In genomic region chr4:26791346-26791745, GRCh38 we compare ENCODE assay signal across 9 cellular contexts.
"Had no signal": no experiment of that assay in that cellular context is flagged by ENCODE, and none has a peak within 500 bp of the region (broad histone marks: within the 10 kb centered on the region; RNA-seq: fewer than 3 reads in every experiment).

No MANE protein-coding gene starts in this region.

- H3K4me3 ChIP-seq: GM23248, HAP-1 had no signal

- DNase-seq: GM23248, GOT3, H7, HFFc6 had no signal

- H3K27ac Mint-ChIP-seq: HFFc6, IgD-negative memory B cell had no signal

- H3K4me1 ChIP-seq: HAP-1 had no signal

- ATAC-seq: HCT116, HepG2 had no signal

- H3K36me3 Mint-ChIP-seq: IgD-negative memory B cell had no signal

- H3K4me3 Mint-ChIP-seq: HFFc6, IgD-negative memory B cell had no signal

- H3K9me3 ChIP-seq: HAP-1 had no signal

- H3K27ac ChIP-seq: GM23248, HL-60 had no signal

- H3K36me3 ChIP-seq: HAP-1 had no signal
